In the genomic region with DNA sequence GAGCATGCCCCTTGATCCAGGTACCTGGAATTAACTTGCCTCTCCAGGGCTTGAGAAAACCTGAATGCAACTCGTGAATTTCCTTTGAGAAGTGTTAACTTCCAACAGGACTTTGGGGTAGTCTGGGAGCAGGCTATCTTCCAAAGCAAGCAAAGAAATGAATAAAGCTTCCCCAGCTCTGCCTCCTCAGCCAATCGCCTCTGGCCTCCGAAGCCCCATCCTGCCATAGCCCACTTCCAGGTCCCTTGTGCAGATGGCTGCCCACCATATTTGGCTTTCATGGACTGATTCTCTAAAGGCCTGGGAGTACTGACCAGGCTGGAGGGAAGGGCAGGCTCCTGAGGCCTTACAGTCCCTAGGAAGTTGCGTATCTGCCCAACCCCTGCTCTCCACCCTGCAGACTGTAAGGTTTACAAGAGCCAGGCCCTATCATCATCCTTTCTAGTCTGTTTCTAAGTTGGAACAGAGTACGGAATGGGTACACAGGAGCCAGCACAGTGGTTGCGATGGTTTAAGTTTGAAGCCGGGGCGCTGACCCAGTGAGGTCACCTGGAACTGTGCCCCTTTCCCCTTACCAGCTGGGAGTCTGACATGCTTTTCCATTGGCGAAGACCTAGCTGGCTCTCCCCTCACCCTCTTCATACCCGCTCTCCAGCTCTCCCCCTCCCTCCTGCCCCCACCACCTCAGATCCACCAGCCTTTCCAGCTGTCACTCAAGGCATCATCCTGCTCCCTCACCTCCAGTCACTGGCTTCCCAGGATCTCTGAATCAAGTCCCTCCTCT, we compare ENCODE assay signal across 9 cellular contexts.
DNase-seq lines count a peak whose midpoint lies in the region; ATAC-seq and TF ChIP-seq lines count a peak whose summit lies in the region.
"Had no signal": no experiment of that assay in that cellular context is flagged by ENCODE, and none has a peak within 500 bp of the region (broad histone marks: within the 10 kb centered on the region; RNA-seq: fewer than 3 reads in every experiment).

No MANE protein-coding gene starts in this region.

- H3K27ac ChIP-seq in BLaER1 treated with 17β-estradiol and CSF1 and Interleukin-3, amounts not matched to agents 10 nM and 100 nM: no peak overlapping the region
- H3K27ac ChIP-seq in MM.1S (ENCODE audit: low read length) (no peak overlapping the region), duodenal mucosa (ENCODE audit: low read depth, low read length) (no peak overlapping the region)

- peak overlapping the region; percentile 88 to 100 (median 97) for H3K4me2 ChIP-seq in BLaER1 treated with 17β-estradiol and CSF1 and Interleukin-3, amounts not matched to agents 10 nM and 100 nM
- peak overlapping the region; percentile 69 for H3K4me2 ChIP-seq in MM.1S (ENCODE audit: low read depth, low read length)

- peaks cover 8 to 24% (median 10%) of the 10 kb centered on the region in 11 experiments; a peak in 17 of 22 replicates for H4K20me1 ChIP-seq in BLaER1 treated with 17β-estradiol and CSF1 and Interleukin-3, amounts not matched to agents 10 nM and 100 nM
- no peaks in the 10 kb centered on the region for H4K20me1 ChIP-seq in MM.1S (ENCODE audit: insufficient read depth, low read length)

- peak overlapping the region in 6 of 11 experiments; percentile 64 to 92 (median 90); a peak in 9 of 22 replicates for H3K9ac ChIP-seq in BLaER1 treated with 17β-estradiol and CSF1 and Interleukin-3, amounts not matched to agents 10 nM and 100 nM
- H3K9ac ChIP-seq in MM.1S (ENCODE audit: low read length): 0 out of 2 replicates have a peak overlapping the region, but pooled peaks have one; percentile 45
- no peak overlapping the region for H3K9ac ChIP-seq in duodenal mucosa (ENCODE audit: low read depth in 1 of 2, low read length in 2 of 2)

- peaks cover 17% of the 10 kb centered on the region for H3F3A ChIP-seq in MM.1S (ENCODE audit: insufficient read depth, low read length)

- H3K9me3 ChIP-seq in BLaER1 treated with 17β-estradiol and CSF1 and Interleukin-3, amounts not matched to agents 10 nM and 100 nM (replicated peaks in 1 of 11): no peaks in the 10 kb centered on the region
- H3K9me3 ChIP-seq in MM.1S (replicated peaks; ENCODE audit: insufficient read depth, low read length) (no peaks in the 10 kb centered on the region), duodenal mucosa (ENCODE audit: control insufficient read depth in 1 of 2, low read length in 2 of 2) (no peaks in the 10 kb centered on the region), neuron (ENCODE audit: low read length) (no peaks in the 10 kb centered on the region)

- peak overlapping the region in 8 of 10 experiments; percentile 76 to 96 (median 84); a peak in 10 of 20 replicates for H3K4me3 ChIP-seq in BLaER1 treated with 17β-estradiol and CSF1 and Interleukin-3, amounts not matched to agents 10 nM and 100 nM
- H3K4me3 ChIP-seq in MM.1S (ENCODE audit: low read length): peak overlapping the region; percentile 87; the same call in 1 of the 2 replicates
- peak overlapping the region; percentile 92 to 98 for H3K4me3 ChIP-seq in duodenal mucosa (ENCODE audit: low read depth in 1 of 2, low read length in 2 of 2)
- H3K4me3 ChIP-seq in neuron (ENCODE audit: low read length): peak overlapping the region; percentile 80

- H3K27me3 ChIP-seq in BLaER1 treated with 17β-estradiol and CSF1 and Interleukin-3, amounts not matched to agents 10 nM and 100 nM: no peaks in the 10 kb centered on the region
- H3K27me3 ChIP-seq in MM.1S (replicated peaks; ENCODE audit: insufficient read depth, low read length) (no peaks in the 10 kb centered on the region), duodenal mucosa (ENCODE audit: control insufficient read depth in 1 of 2, insufficient read depth in 2 of 2, low read length in 2 of 2) (no peaks in the 10 kb centered on the region), neuron (ENCODE audit: insufficient read depth, low read length) (no peaks in the 10 kb centered on the region)

- H3K9me2 ChIP-seq in MM.1S (replicated peaks; ENCODE audit: insufficient read depth, low read length): no peaks in the 10 kb centered on the region

- ATAC-seq in GM21360 (IDR thresholded peaks at IDR 0.05; ENCODE audit: unreplicated experiment) (no peak), HG02970 (IDR thresholded peaks at IDR 0.05; ENCODE audit: low FRiP score, unreplicated experiment) (no peak)

- H3K4me1 ChIP-seq in BLaER1 treated with 17β-estradiol and CSF1 and Interleukin-3, amounts not matched to agents 10 nM and 100 nM: peaks cover 61 to 79% (median 69%) of the 10 kb centered on the region in 10 experiments
- H3K4me1 ChIP-seq in MM.1S (ENCODE audit: low read length) (0 out of 2 replicates have a peak, but pooled peaks cover 3% of the 10 kb centered on the region), duodenal mucosa (ENCODE audit: control insufficient read depth in 1 of 2, insufficient read depth in 2 of 2, low read length in 2 of 2) (peaks cover 69 to 75% of the 10 kb centered on the region in 2 donors), neuron (ENCODE audit: insufficient read depth, low read length) (peaks cover 23% of the 10 kb centered on the region)

- peaks cover 43% of the 10 kb centered on the region for H3K79me2 ChIP-seq in MM.1S (ENCODE audit: low read length)

- TF ChIP-seq CTCF in MM.1S (IDR thresholded peaks at IDR 0.05; ENCODE audit: low read length): no peak

- DNase-seq in MM.1S (no peak), dedifferentiated amniotic fluid mesenchymal stem cell (ENCODE audit: extremely low spot score) (no peak), GM19238 (ENCODE audit: insufficient read length, low spot score) (no peak)
- DNase-seq: NCI-H2171 had no signal

- H3K36me3 ChIP-seq in BLaER1 treated with 17β-estradiol and CSF1 and Interleukin-3, amounts not matched to agents 10 nM and 100 nM: peaks cover 7 to 10% (median 8%) of the 10 kb centered on the region in 11 experiments; a peak in 21 of 22 replicates
- H3K36me3 ChIP-seq in MM.1S (replicated peaks; ENCODE audit: insufficient read depth, low read length) (no peaks in the 10 kb centered on the region), duodenal mucosa (ENCODE audit: control insufficient read depth in 1 of 2, insufficient read depth in 2 of 2, low read length in 2 of 2) (peaks cover 0 to 6% of the 10 kb centered on the region in 2 donors), neuron (ENCODE audit: insufficient read depth, low read length) (peaks cover 9% of the 10 kb centered on the region)

- H2AFZ ChIP-seq in MM.1S (ENCODE audit: low read length) (no peak overlapping the region; the same call in 1 of the 2 replicates), neuron (ENCODE audit: low read depth, low read length) (peak overlapping the region; percentile 97)

Comparison
In these comparisons a context has a peak if more than half of its experiments do, and no peak if none do; other contexts are left out.
1. H3K9ac ChIP-seq: peak in BLaER1 treated with 17β-estradiol and CSF1 and Interleukin-3, amounts not matched to agents 10 nM and 100 nM (6 of 11) and MM.1S (single experiment); none in duodenal mucosa (0 of 2).
2. Peak in every context shown above with its lines, with median percentiles within 50 percentile points of each other: H3K4me3 ChIP-seq.